Comparison of ENCODE assay signal across 1 cellular context in the genomic region with DNA sequence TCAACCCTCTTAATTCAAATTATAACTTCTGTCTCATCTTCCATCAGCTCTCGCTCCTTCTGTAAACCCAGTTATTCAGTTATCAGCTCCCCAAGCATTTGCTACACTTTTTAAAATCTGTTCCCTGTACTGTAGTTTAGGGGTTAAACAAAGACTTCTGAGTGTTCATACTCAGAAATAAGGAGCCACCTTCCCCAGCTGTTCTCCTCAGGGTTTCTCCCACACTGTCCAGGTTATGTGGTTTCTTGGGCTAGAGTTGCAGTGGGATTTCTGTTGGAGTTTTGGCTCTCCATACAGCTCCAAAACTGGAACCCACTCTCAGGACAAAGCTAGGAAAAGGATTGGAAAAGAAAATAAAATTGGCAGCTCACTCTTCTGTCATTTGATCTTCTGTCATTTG.
TF ChIP-seq lines count a peak whose summit lies in the region.

No MANE protein-coding gene starts in this region.

TF ChIP-seq in K562, 482 proteins besides CTCF, POLR2A, EP300 and RAD21 (continued from another document):
- TF ChIP-seq, protein P1, sequence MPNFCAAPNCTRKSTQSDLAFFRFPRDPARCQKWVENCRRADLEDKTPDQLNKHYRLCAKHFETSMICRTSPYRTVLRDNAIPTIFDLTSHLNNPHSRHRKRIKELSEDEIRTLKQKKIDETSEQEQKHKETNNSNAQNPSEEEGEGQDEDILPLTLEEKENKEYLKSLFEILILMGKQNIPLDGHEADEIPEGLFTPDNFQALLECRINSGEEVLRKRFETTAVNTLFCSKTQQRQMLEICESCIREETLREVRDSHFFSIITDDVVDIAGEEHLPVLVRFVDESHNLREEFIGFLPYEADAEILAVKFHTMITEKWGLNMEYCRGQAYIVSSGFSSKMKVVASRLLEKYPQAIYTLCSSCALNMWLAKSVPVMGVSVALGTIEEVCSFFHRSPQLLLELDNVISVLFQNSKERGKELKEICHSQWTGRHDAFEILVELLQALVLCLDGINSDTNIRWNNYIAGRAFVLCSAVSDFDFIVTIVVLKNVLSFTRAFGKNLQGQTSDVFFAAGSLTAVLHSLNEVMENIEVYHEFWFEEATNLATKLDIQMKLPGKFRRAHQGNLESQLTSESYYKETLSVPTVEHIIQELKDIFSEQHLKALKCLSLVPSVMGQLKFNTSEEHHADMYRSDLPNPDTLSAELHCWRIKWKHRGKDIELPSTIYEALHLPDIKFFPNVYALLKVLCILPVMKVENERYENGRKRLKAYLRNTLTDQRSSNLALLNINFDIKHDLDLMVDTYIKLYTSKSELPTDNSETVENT (CRISPR knock-in tag; IDR thresholded peaks at IDR 0.05) = no peak
- no peak for TF ChIP-seq ZNF764 (CRISPR knock-in tag; IDR thresholded peaks at IDR 0.05; ENCODE audit: low read depth)
- no peak for TF ChIP-seq POLR2G (IDR thresholded peaks at IDR 0.05; ENCODE audit: low read depth, low read length)
- TF ChIP-seq, protein P2, sequence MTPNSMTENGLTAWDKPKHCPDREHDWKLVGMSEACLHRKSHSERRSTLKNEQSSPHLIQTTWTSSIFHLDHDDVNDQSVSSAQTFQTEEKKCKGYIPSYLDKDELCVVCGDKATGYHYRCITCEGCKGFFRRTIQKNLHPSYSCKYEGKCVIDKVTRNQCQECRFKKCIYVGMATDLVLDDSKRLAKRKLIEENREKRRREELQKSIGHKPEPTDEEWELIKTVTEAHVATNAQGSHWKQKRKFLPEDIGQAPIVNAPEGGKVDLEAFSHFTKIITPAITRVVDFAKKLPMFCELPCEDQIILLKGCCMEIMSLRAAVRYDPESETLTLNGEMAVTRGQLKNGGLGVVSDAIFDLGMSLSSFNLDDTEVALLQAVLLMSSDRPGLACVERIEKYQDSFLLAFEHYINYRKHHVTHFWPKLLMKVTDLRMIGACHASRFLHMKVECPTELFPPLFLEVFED (CRISPR knock-in tag; conservative IDR thresholded peaks at IDR 0.05) = no peak
- TF ChIP-seq, protein P3, sequence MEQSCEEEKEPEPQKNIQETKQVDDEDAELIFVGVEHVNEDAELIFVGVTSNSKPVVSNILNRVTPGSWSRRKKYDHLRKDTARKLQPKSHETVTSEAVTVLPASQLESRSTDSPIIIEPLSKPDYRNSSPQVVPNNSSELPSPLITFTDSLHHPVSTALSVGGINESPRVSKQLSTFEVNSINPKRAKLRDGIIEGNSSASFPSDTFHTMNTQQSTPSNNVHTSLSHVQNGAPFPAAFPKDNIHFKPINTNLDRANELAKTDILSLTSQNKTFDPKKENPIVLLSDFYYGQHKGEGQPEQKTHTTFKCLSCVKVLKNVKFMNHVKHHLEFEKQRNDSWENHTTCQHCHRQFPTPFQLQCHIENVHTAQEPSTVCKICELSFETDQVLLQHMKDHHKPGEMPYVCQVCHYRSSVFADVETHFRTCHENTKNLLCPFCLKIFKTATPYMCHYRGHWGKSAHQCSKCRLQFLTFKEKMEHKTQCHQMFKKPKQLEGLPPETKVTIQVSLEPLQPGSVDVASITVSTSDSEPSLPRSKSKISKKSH (CRISPR knock-in tag; IDR thresholded peaks at IDR 0.05) = no peak
- no peak for TF ChIP-seq MYBL2 (IDR thresholded peaks at IDR 0.05; ENCODE audit: low read depth)
- TF ChIP-seq MYBL2 (CRISPR knock-in tag; IDR thresholded peaks at IDR 0.05; ENCODE audit: borderline replicate concordance) = no peak
- no peak for TF ChIP-seq ZNF644 (tag; IDR thresholded peaks at IDR 0.05; ENCODE audit: low read depth)
- TF ChIP-seq, protein P4, sequence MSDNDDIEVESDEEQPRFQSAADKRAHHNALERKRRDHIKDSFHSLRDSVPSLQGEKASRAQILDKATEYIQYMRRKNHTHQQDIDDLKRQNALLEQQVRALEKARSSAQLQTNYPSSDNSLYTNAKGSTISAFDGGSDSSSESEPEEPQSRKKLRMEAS (CRISPR knock-in tag; IDR thresholded peaks at IDR 0.05) = no peak
- TF ChIP-seq SNRNP70 (optimal IDR thresholded peaks at IDR 0.05; ENCODE audit: low read depth, low read length) = no peak
- TF ChIP-seq HLTF (IDR thresholded peaks at IDR 0.05) = no peak
- TF ChIP-seq NFE2 (IDR thresholded peaks at IDR 0.05; ENCODE audit: low read depth) = no peak
- TF ChIP-seq SP2 (IDR thresholded peaks at IDR 0.05; ENCODE audit: extremely low read depth, low read depth, low read length, poor library complexity, severe bottlenecking) = no peak
- TF ChIP-seq FOXK1 (CRISPR knock-in tag; IDR thresholded peaks at IDR 0.05; ENCODE audit: borderline replicate concordance) = no peak
- TF ChIP-seq, protein P5, sequence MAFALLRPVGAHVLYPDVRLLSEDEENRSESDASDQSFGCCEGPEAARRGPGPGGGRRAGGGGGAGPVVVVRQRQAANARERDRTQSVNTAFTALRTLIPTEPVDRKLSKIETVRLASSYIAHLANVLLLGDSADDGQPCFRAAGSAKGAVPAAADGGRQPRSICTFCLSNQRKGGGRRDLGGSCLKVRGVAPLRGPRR (CRISPR knock-in tag; IDR thresholded peaks at IDR 0.05) = no peak
TF ChIP-seq in K562: peak in this region for 0.
